In the genomic region with DNA sequence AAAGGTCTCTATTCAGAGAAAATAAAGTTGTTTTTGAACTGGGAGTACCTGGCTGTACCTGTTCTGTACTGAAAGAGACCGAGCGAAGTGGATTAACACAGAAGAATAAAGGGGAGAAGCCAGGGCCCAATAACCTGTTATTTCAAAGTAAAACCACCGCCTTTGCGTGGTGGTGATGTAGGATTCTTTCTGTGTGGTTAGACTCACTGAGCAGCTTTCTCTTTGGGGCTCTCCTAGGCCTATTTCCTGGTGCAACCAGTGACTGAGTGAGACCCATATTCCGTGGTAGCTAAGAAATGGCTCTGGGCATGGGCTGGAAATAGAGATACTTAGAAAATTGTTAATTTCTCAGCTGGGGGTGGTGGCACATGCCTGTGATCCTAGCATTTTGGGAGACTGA, we compare ENCODE assay signal across 15 cellular contexts.
DNase-seq lines count a peak whose midpoint lies in the region; ATAC-seq and TF ChIP-seq lines count a peak whose summit lies in the region.
"Had no signal": no experiment of that assay in that cellular context is flagged by ENCODE, and none has a peak within 500 bp of the region (broad histone marks: within the 10 kb centered on the region; RNA-seq: fewer than 3 reads in every experiment).

No MANE protein-coding gene starts in this region.

- H3K27ac Mint-ChIP-seq in activated T-cell treated with anti-CD3 and anti-CD28 coated beads, Interleukin-2, amount 50 U/mL, for 72 hours, result peak overlapping the region; percentile 72
- H3K27ac Mint-ChIP-seq in T-helper 1 cell treated with Interleukin-12 subunit alpha and Interleukin-12 subunit beta and Interleukin-4 antibody, amounts not matched to agents 30 μg/mL and 1 μg/mL, for 36 hours, result peak overlapping the region; percentile 86
- H3K27ac Mint-ChIP-seq in activated naive CD4-positive, alpha-beta T cell treated with anti-CD3 and anti-CD28 coated beads, Interleukin-2, amount 50 U/mL, for 72 hours, result peak overlapping the region in 1 of 2 donors; percentile 68

- H3K9me3 ChIP-seq in spleen, result no peaks in the 10 kb centered on the region
- H3K9me3 ChIP-seq in lower lobe of right lung, result no peaks in the 10 kb centered on the region
- H3K9me3 ChIP-seq: prostate gland had no signal

- H3K9me3 Mint-ChIP-seq in activated T-cell treated with anti-CD3 and anti-CD28 coated beads, Interleukin-2, amount 50 U/mL, for 72 hours, result peaks cover 0 to 4% of the 10 kb centered on the region in 2 donors
- H3K9me3 Mint-ChIP-seq in T-helper 1 cell treated with Interleukin-12 subunit alpha and Interleukin-12 subunit beta and Interleukin-4 antibody, amounts not matched to agents 30 μg/mL and 1 μg/mL, for 36 hours, result no peaks in the 10 kb centered on the region
- H3K9me3 Mint-ChIP-seq in activated naive CD4-positive, alpha-beta T cell treated with anti-CD3 and anti-CD28 coated beads, Interleukin-2, amount 50 U/mL, for 72 hours, result peaks cover 0 to 3% of the 10 kb centered on the region in 2 donors

- 63 to 87% (median 70%) methylated on average over 5 of the region's 5 CpGs for WGBS in spleen, 5 donors

- H3K36me3 ChIP-seq in spleen (no peaks in the 10 kb centered on the region), lower lobe of right lung (no peaks in the 10 kb centered on the region)
- H3K36me3 ChIP-seq: prostate gland had no signal

- peak overlapping the region; percentile 50 to 59 for H3K4me3 Mint-ChIP-seq in activated T-cell treated with anti-CD3 and anti-CD28 coated beads, Interleukin-2, amount 50 U/mL, for 72 hours
- H3K4me3 Mint-ChIP-seq in T-helper 1 cell treated with Interleukin-12 subunit alpha and Interleukin-12 subunit beta and Interleukin-4 antibody, amounts not matched to agents 30 μg/mL and 1 μg/mL, for 36 hours, result peak overlapping the region; percentile 51

- peaks cover 0 to 3% of the 10 kb centered on the region in 2 donors for H3K36me3 Mint-ChIP-seq in activated T-cell treated with anti-CD3 and anti-CD28 coated beads, Interleukin-2, amount 50 U/mL, for 72 hours (ENCODE audit: insufficient read depth in 2 of 2)
- peaks cover 16% of the 10 kb centered on the region for H3K36me3 Mint-ChIP-seq in T-helper 1 cell treated with Interleukin-12 subunit alpha and Interleukin-12 subunit beta and Interleukin-4 antibody, amounts not matched to agents 30 μg/mL and 1 μg/mL, for 36 hours (ENCODE audit: low read depth)
- H3K36me3 Mint-ChIP-seq in activated naive CD4-positive, alpha-beta T cell treated with anti-CD3 and anti-CD28 coated beads, Interleukin-2, amount 50 U/mL, for 72 hours, result peaks cover 0 to 5% of the 10 kb centered on the region in 2 donors

- intact Hi-C loops in spleen (cut with DNase I; ENCODE audit: low total_unique reads), result loop anchor here (5.0 kb wide), 1 partner anchor 128 kb away; no protein-coding TSS in a partner anchor
- intact Hi-C loops in lower lobe of right lung (cut with DNase I), result no loop called here

- peak; percentile 28 to 32 for DNase-seq in activated T-cell treated with anti-CD3 and anti-CD28 coated beads, Interleukin-2, amount 50 U/mL, for 72 hours
- DNase-seq in activated T-cell treated with anti-CD3 and anti-CD28 coated beads for 4 hours (no peak), spleen (no peak), lower lobe of right lung (no peak)
- no peak for DNase-seq in activated naive CD4-positive, alpha-beta T cell treated with anti-CD3 and anti-CD28 coated beads, Interleukin-2, amount 50 U/mL, for 72 hours (ENCODE audit: low spot score in 2 of 2)
- no peak for DNase-seq in activated CD4-positive, CD25-positive, alpha-beta regulatory T cell treated with anti-CD3 and anti-CD28 coated beads, Interleukin-2, amount 50 U/mL, for 72 hours
- DNase-seq: activated CD4-positive, CD25-positive, alpha-beta regulatory T cell; glutamatergic neuron; midbrain; NCI-H1694; NCI-H2227 treated with DMSO at 0.1 percent for 48 hours; PC-9 had no signal

- no peak for TF ChIP-seq CTCF in spleen (IDR thresholded peaks at IDR 0.05 in 8 of 11, conservative IDR thresholded peaks at IDR 0.05 in 3 of 11)
- TF ChIP-seq CTCF in lower lobe of right lung (IDR thresholded peaks at IDR 0.05), result no peak

- TF ChIP-seq POLR2A in spleen (IDR thresholded peaks at IDR 0.05), result no peak

- H3K27ac ChIP-seq in spleen (peak overlapping the region in 6 of 8 donors; percentile 15 to 74 (median 51)), lower lobe of right lung (no peak overlapping the region)
- H3K27ac ChIP-seq: PC-9, prostate gland had no signal

- H3K4me1 Mint-ChIP-seq in activated T-cell treated with anti-CD3 and anti-CD28 coated beads, Interleukin-2, amount 50 U/mL, for 72 hours (ENCODE audit: low read depth), result peaks cover 56% of the 10 kb centered on the region
- peaks cover 73% of the 10 kb centered on the region for H3K4me1 Mint-ChIP-seq in T-helper 1 cell treated with Interleukin-12 subunit alpha and Interleukin-12 subunit beta and Interleukin-4 antibody, amounts not matched to agents 30 μg/mL and 1 μg/mL, for 36 hours (ENCODE audit: low read depth)

- H3K4me3 ChIP-seq in spleen (no peak overlapping the region), lower lobe of right lung (no peak overlapping the region)
- H3K4me3 ChIP-seq: PC-9, prostate gland had no signal

- ATAC-seq in activated T-cell treated with anti-CD3 and anti-CD28 coated beads, Interleukin-2, amount 50 U/mL, for 72 hours (replicated peaks in 1 of 2), result peak; percentile 63 to 67
- peak; percentile 68 to 72 for ATAC-seq in activated naive CD4-positive, alpha-beta T cell treated with anti-CD3 and anti-CD28 coated beads, Interleukin-2, amount 50 U/mL, for 72 hours
- no peak for ATAC-seq in lower lobe of right lung
- ATAC-seq in GM21367 (IDR thresholded peaks at IDR 0.05; ENCODE audit: unreplicated experiment), result no peak

- H3K4me1 ChIP-seq in spleen (peaks cover 0 to 39% (median 12%) of the 10 kb centered on the region in 6 donors), lower lobe of right lung (no peaks in the 10 kb centered on the region)
- H3K4me1 ChIP-seq: prostate gland had no signal

- H3K27me3 Mint-ChIP-seq in activated T-cell treated with anti-CD3 and anti-CD28 coated beads, Interleukin-2, amount 50 U/mL, for 72 hours (ENCODE audit: low read depth), result no peaks in the 10 kb centered on the region
- no peaks in the 10 kb centered on the region for H3K27me3 Mint-ChIP-seq in T-helper 1 cell treated with Interleukin-12 subunit alpha and Interleukin-12 subunit beta and Interleukin-4 antibody, amounts not matched to agents 30 μg/mL and 1 μg/mL, for 36 hours (ENCODE audit: low read depth)

- H3K27me3 ChIP-seq in spleen (replicated peaks in 1 of 7) (no peaks in the 10 kb centered on the region), lower lobe of right lung (ENCODE audit: low read depth) (no peaks in the 10 kb centered on the region)

Comparison
In these comparisons a context has a peak if more than half of its experiments do, and no peak if none do; other contexts are left out.
1. DNase-seq: peak in activated T-cell treated with anti-CD3 and anti-CD28 coated beads, Interleukin-2, amount 50 U/mL, for 72 hours (2 of 2); none in activated T-cell treated with anti-CD3 and anti-CD28 coated beads for 4 hours (single experiment), activated naive CD4-positive, alpha-beta T cell treated with anti-CD3 and anti-CD28 coated beads, Interleukin-2, amount 50 U/mL, for 72 hours (0 of 2), spleen (single experiment), lower lobe of right lung (single experiment) and activated CD4-positive, CD25-positive, alpha-beta regulatory T cell treated with anti-CD3 and anti-CD28 coated beads, Interleukin-2, amount 50 U/mL, for 72 hours (single experiment).
2. ATAC-seq: peak in activated T-cell treated with anti-CD3 and anti-CD28 coated beads, Interleukin-2, amount 50 U/mL, for 72 hours (2 of 2) and activated naive CD4-positive, alpha-beta T cell treated with anti-CD3 and anti-CD28 coated beads, Interleukin-2, amount 50 U/mL, for 72 hours (2 of 2); none in lower lobe of right lung (0 of 2) and GM21367 (single experiment).